In genomic region chr5:172166030-172166429, GRCh38 we compare ENCODE assay signal across 1 cellular context.
TF ChIP-seq lines count a peak whose summit lies in the region.

No MANE protein-coding gene starts in this region.

TF ChIP-seq in SK-N-SH treated with all-trans-retinoic acid at 6 μM for 48 hours, 23 proteins besides CTCF, POLR2A, EP300 and RAD21 (continued from another document):
- TF ChIP-seq RARB (CRISPR knock-in tag; IDR thresholded peaks at IDR 0.05) (no peak), ZNF565 (CRISPR knock-in tag; conservative IDR thresholded peaks at IDR 0.05; ENCODE audit: low read depth) (no peak), ZNF8 (CRISPR knock-in tag; IDR thresholded peaks at IDR 0.05) (no peak), TSHZ2 (CRISPR knock-in tag; IDR thresholded peaks at IDR 0.05) (no peak), ESRRG (CRISPR knock-in tag; IDR thresholded peaks at IDR 0.05) (no peak), BACH2 (CRISPR knock-in tag; IDR thresholded peaks at IDR 0.05; ENCODE audit: borderline replicate concordance) (no peak), TCF4 (CRISPR knock-in tag; IDR thresholded peaks at IDR 0.05; ENCODE audit: borderline replicate concordance) (no peak), CREB5 (CRISPR knock-in tag; IDR thresholded peaks at IDR 0.05; ENCODE audit: low read depth) (no peak), POU6F1 (CRISPR knock-in tag; IDR thresholded peaks at IDR 0.05; ENCODE audit: borderline replicate concordance, low read depth) (no peak)
TF ChIP-seq in SK-N-SH treated with all-trans-retinoic acid at 6 μM for 48 hours: peak in this region for 0.
